In the genomic region with DNA sequence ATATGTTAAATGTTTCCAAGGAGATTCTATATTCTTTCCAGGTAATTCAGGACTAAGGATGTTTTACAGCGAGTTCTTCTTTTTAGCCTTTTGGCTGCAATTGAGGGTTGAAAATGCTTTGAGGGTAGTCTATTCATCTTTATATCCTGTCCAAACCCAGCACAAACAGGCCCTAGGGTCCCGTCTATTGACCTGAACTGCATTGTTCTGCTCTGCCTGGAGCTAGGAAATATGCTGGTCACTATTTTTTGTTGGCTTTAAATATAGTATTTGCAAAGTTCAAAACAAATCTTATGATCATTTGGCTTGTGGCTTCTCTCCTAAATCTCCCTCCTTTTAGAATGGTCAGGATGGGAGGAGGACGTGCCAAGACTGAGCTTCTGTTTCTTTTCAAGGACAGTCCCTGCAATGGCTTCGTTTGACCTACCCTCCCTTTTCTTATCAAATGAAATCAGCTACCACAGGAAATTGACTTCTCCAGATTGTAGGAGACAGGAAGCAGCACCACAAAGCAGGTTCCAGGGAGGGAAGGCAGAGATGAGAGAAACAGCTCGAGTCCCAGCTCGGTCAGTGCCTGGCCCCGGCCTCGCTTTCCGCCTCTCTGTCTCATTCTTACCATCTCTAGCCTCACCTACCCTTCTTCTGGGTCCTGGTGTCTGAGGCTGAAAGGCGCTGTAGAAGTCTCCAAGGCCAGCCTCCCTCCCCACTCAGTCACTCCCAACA, we compare ENCODE assay signal across 1 cellular context.
TF ChIP-seq lines count a peak whose summit lies in the region.

No MANE protein-coding gene starts in this region.

TF ChIP-seq in H1, 55 proteins besides CTCF, POLR2A, EP300 and RAD21:
- TF ChIP-seq CTBP2 (IDR thresholded peaks at IDR 0.05; ENCODE audit: borderline replicate concordance, insufficient read depth, insufficient read length, low read length): no peak
- TF ChIP-seq CEBPB (IDR thresholded peaks at IDR 0.05; ENCODE audit: low read depth, low read length): no peak
- TF ChIP-seq SP1 (IDR thresholded peaks at IDR 0.05; ENCODE audit: low read depth, low read length): no peak
- TF ChIP-seq CHD1 (IDR thresholded peaks at IDR 0.05; ENCODE audit: low read depth, low read length): no peak
- no peak for TF ChIP-seq JUND (IDR thresholded peaks at IDR 0.05; ENCODE audit: low read length)
- TF ChIP-seq SP4 (IDR thresholded peaks at IDR 0.05; ENCODE audit: low read length): no peak
- no peak for TF ChIP-seq SIX5 (IDR thresholded peaks at IDR 0.05; ENCODE audit: low read depth, low read length)
- TF ChIP-seq KDM1A (IDR thresholded peaks at IDR 0.05; ENCODE audit: borderline replicate concordance, low read length): no peak
- TF ChIP-seq KDM5A (IDR thresholded peaks at IDR 0.05; ENCODE audit: low read length): no peak
- TF ChIP-seq SP2 (IDR thresholded peaks at IDR 0.05; ENCODE audit: low read length): no peak
- TF ChIP-seq POLR2AphosphoS5 (IDR thresholded peaks at IDR 0.05; ENCODE audit: low read depth, low read length): no peak
- TF ChIP-seq TAF7 (optimal IDR thresholded peaks at IDR 0.05; ENCODE audit: borderline replicate concordance, low read depth, low read length): no peak
- TF ChIP-seq, protein P1, sequence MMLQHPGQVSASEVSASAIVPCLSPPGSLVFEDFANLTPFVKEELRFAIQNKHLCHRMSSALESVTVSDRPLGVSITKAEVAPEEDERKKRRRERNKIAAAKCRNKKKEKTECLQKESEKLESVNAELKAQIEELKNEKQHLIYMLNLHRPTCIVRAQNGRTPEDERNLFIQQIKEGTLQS (IDR thresholded peaks at IDR 0.05; ENCODE audit: insufficient read depth, low read depth, low read length): no peak
- TF ChIP-seq NANOG (IDR thresholded peaks at IDR 0.05; ENCODE audit: insufficient read depth, low read depth, low read length, poor library complexity, severe bottlenecking): no peak
TF ChIP-seq in H1: peak in this region for 0.
